8 cellular contexts compared by ENCODE assay signal in the genomic region with DNA sequence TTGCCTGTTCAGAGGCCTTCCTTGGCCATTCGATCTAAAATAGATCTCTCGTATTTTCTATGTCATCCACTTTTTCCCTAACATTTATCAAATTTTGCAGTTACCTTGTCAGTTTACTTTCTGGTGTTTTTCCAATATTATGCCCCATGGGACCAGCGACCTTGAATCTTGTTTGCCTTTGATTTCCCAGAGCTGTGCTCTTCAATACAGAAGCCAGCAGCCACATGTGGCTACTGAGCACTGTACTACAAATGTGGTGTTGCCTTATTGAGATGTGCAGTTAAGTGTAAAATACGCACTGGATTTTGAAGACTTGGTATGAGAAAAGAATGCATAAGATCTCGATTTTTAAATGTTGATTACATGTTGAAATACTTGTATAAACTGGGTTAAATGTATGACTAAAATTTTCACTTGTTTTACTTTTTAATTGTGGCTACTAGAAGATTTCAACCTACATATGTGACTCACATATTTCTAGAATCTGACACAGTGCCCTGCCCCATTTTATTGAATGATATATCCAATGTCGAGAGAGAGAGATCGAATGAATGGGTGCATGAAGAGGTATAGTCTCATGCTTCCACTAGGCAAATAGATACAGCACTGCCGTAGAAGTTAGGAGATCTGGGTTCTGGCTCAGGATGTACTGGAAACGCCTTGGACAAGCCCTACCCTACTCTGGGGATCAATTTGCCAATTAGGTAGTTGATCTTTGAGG. TPM values are rescaled to one million over a fixed set of nuclear protein-coding genes. Genes with fewer than 3 reads are reported as not detected.
DNase-seq lines count a peak whose midpoint lies in the region; ATAC-seq and TF ChIP-seq lines count a peak whose summit lies in the region.

No MANE protein-coding gene starts in this region.

- POLR2A ChIA-PET in HEK293 (lab: Yijun Ruan, JAX) = interaction anchor here (0.6 to 3.3 kb wide), 10 partner anchors 8 to 265 kb away, joined by 3 to 35 read pairs (median 7); a partner anchor contains a TSS

- H3K4me1 ChIP-seq in ACC112 (ENCODE audit: control insufficient read depth, insufficient read depth, low read length, unreplicated experiment) (peaks cover 19% of the 10 kb centered on the region), HEK293 (ENCODE audit: control insufficient read depth, insufficient read depth, low read length) (peaks cover 5% of the 10 kb centered on the region), iPS-20b (ENCODE audit: insufficient read depth, low read length) (peaks cover 4% of the 10 kb centered on the region; the same call in 1 of the 2 replicates), subcutaneous abdominal adipose tissue (ENCODE audit: control insufficient read depth in 5 of 5, insufficient read depth in 5 of 5, low read length in 5 of 5) (peaks cover 3 to 29% (median 23%) of the 10 kb centered on the region in 5 donors)

- ATAC-seq in activated naive CD4-positive, alpha-beta T cell treated with anti-CD3 and anti-CD28 coated beads, Interleukin-2, amount 50 U/mL, for 72 hours = peak; percentile 21 to 35

- H3K27me3 ChIP-seq in ACC112 (ENCODE audit: insufficient read depth, low read length) = no peaks in the 10 kb centered on the region
- peaks cover 12% of the 10 kb centered on the region; the same call in 1 of the 2 replicates for H3K27me3 ChIP-seq in iPS-20b (ENCODE audit: insufficient read depth, low read length)
- no peaks in the 10 kb centered on the region for H3K27me3 ChIP-seq in subcutaneous abdominal adipose tissue (ENCODE audit: control insufficient read depth in 5 of 5, insufficient read depth in 4 of 5, low read length in 5 of 5)

- H3K36me3 ChIP-seq in ACC112 (ENCODE audit: insufficient read depth, low read length) (peaks cover 9% of the 10 kb centered on the region), HEK293 (ENCODE audit: control insufficient read depth in 2 of 2, insufficient read depth in 1 of 2, low read length in 2 of 2) (peaks cover 28% of the 10 kb centered on the region in 2 experiments), iPS-20b (ENCODE audit: insufficient read depth, low read depth, low read length) (peaks cover 26% of the 10 kb centered on the region), subcutaneous abdominal adipose tissue (ENCODE audit: control insufficient read depth in 5 of 5, insufficient read depth in 5 of 5, low read length in 5 of 5) (peaks cover under 1 to 22% (median 10%) of the 10 kb centered on the region in 5 donors)

- CTCF ChIA-PET in HEK293 (lab: Yijun Ruan, JAX) = interaction anchor here (0.7 to 6.4 kb wide), 9 partner anchors 10 to 648 kb away, joined by 3 to 52 read pairs (median 4); a partner anchor contains a TSS

- TF ChIP-seq CTCF in HEK293 (tag by site-specific recombination; IDR thresholded peaks at IDR 0.05) = no peak

- H3K4me3 ChIP-seq in ACC112 (ENCODE audit: low read depth, low read length) (peak overlapping the region; percentile 94), HEK293 (ENCODE audit: low read depth, low read length) (peak overlapping the region; percentile 86), iPS-20b (ENCODE audit: low read length) (peak overlapping the region; percentile 99), subcutaneous abdominal adipose tissue (ENCODE audit: low read depth in 1 of 5, low read length in 5 of 5) (peak overlapping the region; percentile 78 to 97 (median 94))

- H2AFZ ChIP-seq in ACC112 (ENCODE audit: low read length, unreplicated experiment) = peak overlapping the region; percentile 73

- H3K27ac ChIP-seq in ACC112 (ENCODE audit: low read depth, low read length) = peak overlapping the region; percentile 74
- peak overlapping the region; percentile 83 for H3K27ac ChIP-seq in HEK293 (ENCODE audit: extremely low read depth, low read depth, low read length)
- H3K27ac ChIP-seq in iPS-20b (ENCODE audit: low read length) = peak overlapping the region; percentile 84
- H3K27ac ChIP-seq in subcutaneous abdominal adipose tissue (ENCODE audit: low read depth, low read length) = peak overlapping the region; percentile 98

- H3K9me3 ChIP-seq in HEK293 (ENCODE audit: control insufficient read depth, insufficient read depth, low read depth, low read length) = no peaks in the 10 kb centered on the region
- H3K9me3 ChIP-seq in iPS-20b (ENCODE audit: insufficient read depth, low read depth, low read length) = no peaks in the 10 kb centered on the region
- no peaks in the 10 kb centered on the region for H3K9me3 ChIP-seq in subcutaneous abdominal adipose tissue (ENCODE audit: control insufficient read depth in 5 of 5, low read length in 5 of 5)

- H3K9me3 Mint-ChIP-seq in activated naive CD4-positive, alpha-beta T cell treated with anti-CD3 and anti-CD28 coated beads, Interleukin-2, amount 50 U/mL, for 72 hours = no peaks in the 10 kb centered on the region

- peak overlapping the region; percentile 98 for H3K9ac ChIP-seq in iPS-20b (ENCODE audit: low read depth, low read length)
- H3K9ac ChIP-seq in subcutaneous abdominal adipose tissue (ENCODE audit: low read length in 5 of 5) = peak overlapping the region; percentile 94 to 99 (median 98)

- H3K79me2 ChIP-seq in ACC112 (ENCODE audit: control insufficient read depth, insufficient read depth, low read length, unreplicated experiment) = peaks cover 30% of the 10 kb centered on the region

- peaks cover 6 to 15% of the 10 kb centered on the region in 2 donors for H3K36me3 Mint-ChIP-seq in activated naive CD4-positive, alpha-beta T cell treated with anti-CD3 and anti-CD28 coated beads, Interleukin-2, amount 50 U/mL, for 72 hours

- H3K27ac Mint-ChIP-seq in activated naive CD4-positive, alpha-beta T cell treated with anti-CD3 and anti-CD28 coated beads, Interleukin-2, amount 50 U/mL, for 72 hours = peak overlapping the region; percentile 98

- no peak for DNase-seq in activated naive CD4-positive, alpha-beta T cell treated with anti-CD3 and anti-CD28 coated beads, Interleukin-2, amount 50 U/mL, for 72 hours (ENCODE audit: low spot score in 2 of 2)
- no peak for DNase-seq in NOMO-1 (lab: John Stamatoyannopoulos, UW; ENCODE audit: unreplicated experiment in 2 of 2)
- DNase-seq in occipital lobe (lab: John Stamatoyannopoulos, UW) = no peak
- DNase-seq in NOMO-1 treated with dmso at 0.1 percent for 144 hours (lab: John Stamatoyannopoulos, UW; ENCODE audit: unreplicated experiment) = no peak

TF ChIP-seq in HEK293, 187 proteins besides CTCF, POLR2A, EP300 and RAD21 (continues in another document):
- TF ChIP-seq ZNF530 (tag by site-specific recombination; IDR thresholded peaks at IDR 0.05; ENCODE audit: low read depth) (no peak), ZNF274 (IDR thresholded peaks at IDR 0.05; ENCODE audit: low read length) (no peak), ZNF274 (tag by site-specific recombination; IDR thresholded peaks at IDR 0.05; ENCODE audit: borderline replicate concordance) (no peak), ZSCAN23 (tag by site-specific recombination; IDR thresholded peaks at IDR 0.05) (no peak), ZNF112 (tag by site-specific recombination; IDR thresholded peaks at IDR 0.05) (no peak), ZNF221 (tag by site-specific recombination; IDR thresholded peaks at IDR 0.05; ENCODE audit: borderline replicate concordance) (no peak), ZNF571 (tag by site-specific recombination; IDR thresholded peaks at IDR 0.05) (no peak), ZNF785 (tag by site-specific recombination; IDR thresholded peaks at IDR 0.05) (no peak)
- TF ChIP-seq, protein P1, sequence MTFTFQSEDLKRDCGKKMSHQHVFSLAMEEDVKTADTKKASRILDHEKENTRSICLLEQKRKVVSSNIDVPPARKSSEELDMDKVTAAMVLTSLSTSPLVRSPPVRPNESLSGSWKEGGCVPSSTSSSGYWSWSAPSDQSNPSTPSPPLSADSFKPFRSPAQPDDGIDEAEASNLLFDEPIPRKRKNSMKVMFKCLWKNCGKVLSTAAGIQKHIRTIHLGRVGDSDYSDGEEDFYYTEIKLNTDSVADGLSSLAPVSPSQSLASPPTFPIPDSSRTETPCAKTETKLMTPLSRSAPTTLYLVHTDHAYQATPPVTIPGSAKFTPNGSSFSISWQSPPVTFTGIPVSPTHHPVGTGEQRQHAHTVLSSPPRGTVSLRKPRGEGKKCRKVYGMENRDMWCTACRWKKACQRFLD (tag by site-specific recombination; IDR thresholded peaks at IDR 0.05) = no peak
- TF ChIP-seq, protein P2, sequence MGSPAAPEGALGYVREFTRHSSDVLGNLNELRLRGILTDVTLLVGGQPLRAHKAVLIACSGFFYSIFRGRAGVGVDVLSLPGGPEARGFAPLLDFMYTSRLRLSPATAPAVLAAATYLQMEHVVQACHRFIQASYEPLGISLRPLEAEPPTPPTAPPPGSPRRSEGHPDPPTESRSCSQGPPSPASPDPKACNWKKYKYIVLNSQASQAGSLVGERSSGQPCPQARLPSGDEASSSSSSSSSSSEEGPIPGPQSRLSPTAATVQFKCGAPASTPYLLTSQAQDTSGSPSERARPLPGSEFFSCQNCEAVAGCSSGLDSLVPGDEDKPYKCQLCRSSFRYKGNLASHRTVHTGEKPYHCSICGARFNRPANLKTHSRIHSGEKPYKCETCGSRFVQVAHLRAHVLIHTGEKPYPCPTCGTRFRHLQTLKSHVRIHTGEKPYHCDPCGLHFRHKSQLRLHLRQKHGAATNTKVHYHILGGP (tag by site-specific recombination; IDR thresholded peaks at IDR 0.05) = no peak

RNA-seq across cellular contexts. Expression of a gene that starts 0.8 kb away (rescaled TPM):
- total RNA-seq in activated naive CD4-positive, alpha-beta T cell treated with anti-CD3 and anti-CD28 coated beads, Interleukin-2, amount 50 U/mL, for 72 hours = 10 to 100 TPM; 79.1 to 95.5 TPM
- total RNA-seq in occipital lobe = 39.8 TPM

RNA-seq across cellular contexts. Expression of a gene that starts 8.3 kb away (rescaled TPM):
- 10 to 100 TPM; 84.5 to 86.1 TPM for total RNA-seq in activated naive CD4-positive, alpha-beta T cell treated with anti-CD3 and anti-CD28 coated beads, Interleukin-2, amount 50 U/mL, for 72 hours
- total RNA-seq in occipital lobe = 57.7 TPM

RNA-seq across cellular contexts. Expression of a gene that starts 12.0 kb away (rescaled TPM):
- total RNA-seq in activated naive CD4-positive, alpha-beta T cell treated with anti-CD3 and anti-CD28 coated beads, Interleukin-2, amount 50 U/mL, for 72 hours = 1 to 10 TPM; 3.6 to 6.1 TPM
- total RNA-seq in occipital lobe = 0.78 TPM

RNA-seq across cellular contexts. Expression of a gene that starts 18.6 kb away (rescaled TPM):
- 1 to 10 TPM; 3.0 to 5.0 TPM for total RNA-seq in activated naive CD4-positive, alpha-beta T cell treated with anti-CD3 and anti-CD28 coated beads, Interleukin-2, amount 50 U/mL, for 72 hours
- 0.16 TPM for total RNA-seq in occipital lobe

RNA-seq across cellular contexts. Expression of a gene that starts 33.7 kb away (rescaled TPM):
- total RNA-seq in activated naive CD4-positive, alpha-beta T cell treated with anti-CD3 and anti-CD28 coated beads, Interleukin-2, amount 50 U/mL, for 72 hours = under 1 TPM in 1 of 2 donors, not detected in 1; 0.43 TPM
- 0.47 TPM for total RNA-seq in occipital lobe
